8 cellular contexts compared by ENCODE assay signal in the genomic region with DNA sequence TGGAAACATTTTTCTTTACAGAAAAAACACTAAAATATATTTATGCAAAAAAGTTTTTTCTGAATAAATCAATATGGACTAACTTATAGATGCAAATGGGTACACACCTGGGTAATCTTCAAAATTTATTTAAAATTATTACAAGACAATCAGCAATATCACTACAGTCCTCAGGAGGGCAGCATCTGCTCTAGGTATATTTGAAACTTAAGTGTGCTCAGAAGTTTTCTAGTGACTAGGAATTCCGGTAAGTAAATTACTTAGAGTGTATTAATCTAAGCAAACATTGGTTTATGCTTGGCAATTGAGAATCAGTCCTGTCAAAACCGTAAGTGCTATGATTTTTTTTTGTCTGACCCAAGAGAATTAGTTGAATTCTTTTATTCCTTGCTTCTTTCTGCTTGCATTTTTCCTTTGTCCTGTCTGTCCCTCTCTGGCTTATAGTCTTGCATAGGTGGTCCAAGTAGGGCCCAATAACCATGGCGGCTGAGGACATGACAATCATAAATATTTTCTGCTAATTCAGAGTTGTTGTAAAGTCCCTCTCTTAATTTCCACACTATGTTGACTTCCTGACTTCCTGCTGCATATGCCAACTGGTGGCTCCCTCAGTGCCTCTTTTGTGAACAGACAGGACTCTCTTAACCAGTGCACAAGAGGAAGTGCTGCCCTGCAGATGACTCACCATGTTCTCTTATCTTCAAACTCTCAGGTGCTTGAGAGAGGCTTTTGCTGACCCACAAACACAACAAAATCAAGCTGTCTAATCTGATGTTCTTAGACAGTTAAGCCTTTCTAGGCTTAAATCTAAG.
DNase-seq lines count a peak whose midpoint lies in the region; ATAC-seq and TF ChIP-seq lines count a peak whose summit lies in the region.

No MANE protein-coding gene starts in this region.

- H3K9me3 ChIP-seq in GM23248 (ENCODE audit: low read depth): no peaks in the 10 kb centered on the region
- no peaks in the 10 kb centered on the region for H3K9me3 ChIP-seq in PC-3 (ENCODE audit: low read length)
- H3K9me3 ChIP-seq in testis: no peaks in the 10 kb centered on the region

- intact Hi-C loops in PC-3 (cut with micrococcal nuclease) (loop anchor here (1.0 to 10.0 kb wide), 3 partner anchors 31 to 342 kb away; no protein-coding TSS in a partner anchor), left colon (cut with DNase I, micrococcal nuclease) (loop anchor here in 1 of 2 donors (5.0 kb wide), 1 partner anchor 343 kb away; no protein-coding TSS in a partner anchor), testis (cut with DNase I; ENCODE audit: low total_unique reads) (loop anchor here (5.0 kb wide), 1 partner anchor 343 kb away; no protein-coding TSS in a partner anchor)

- DNase-seq in ELR (ENCODE audit: low read depth) (peak; percentile 64), GM23248 (peak; percentile 76), KBM-7 (peak; percentile 89), PC-3 (peak; percentile 63), cardiac fibroblast (ENCODE audit: low read depth in 2 of 2) (peak; percentile 90), left colon (peak in 1 of 2 donors; percentile 30), testis (peak; percentile 67)

- ATAC-seq in PC-3 (peak; percentile 70), left colon (peak; percentile 64)

- H3K9ac ChIP-seq in GM23248: no peak overlapping the region
- H3K9ac ChIP-seq in PC-3 (ENCODE audit: low read length): no peak overlapping the region

- no peaks in the 10 kb centered on the region for H4K20me1 ChIP-seq in GM23248 (ENCODE audit: insufficient read depth)
- H4K20me1 ChIP-seq in PC-3 (ENCODE audit: low read length): no peaks in the 10 kb centered on the region

- H3K4me3 ChIP-seq in GM23248 (no peak overlapping the region), PC-3 (ENCODE audit: low read length) (no peak overlapping the region), cardiac fibroblast (replicated peaks in 1 of 2; ENCODE audit: low read depth in 2 of 2, low read length in 2 of 2) (no peak overlapping the region), testis (no peak overlapping the region)

- H2AFZ ChIP-seq in GM23248: no peak overlapping the region
- no peak overlapping the region for H2AFZ ChIP-seq in PC-3 (ENCODE audit: low read length)

- no TSS peak for BruUV-seq in PC-3 (replicated peaks; lab: Mats Ljungman, UMichigan)

- peak; percentile 79 for TF ChIP-seq CTCF in 22Rv1 (IDR thresholded peaks at IDR 0.05)
- peak; percentile 70 for TF ChIP-seq CTCF in PC-3 (conservative IDR thresholded peaks at IDR 0.05; ENCODE audit: low read depth, low read length)
- peak; percentile 43 for TF ChIP-seq CTCF in cardiac fibroblast (IDR thresholded peaks at IDR 0.05; ENCODE audit: low read depth, low read length)
- peak; percentile 52 to 60 (median 53) for TF ChIP-seq CTCF in testis (IDR thresholded peaks at IDR 0.05)

- H3K4me2 ChIP-seq in GM23248 (ENCODE audit: unreplicated experiment) (no peak overlapping the region), PC-3 (ENCODE audit: low read length) (no peak overlapping the region)

- whole genome bisulfite sequencing in GM23248 (ENCODE audit: low coverage in 1 of 2, low lambda C conversion rate in 2 of 2, missing lambda C conversion rate in 2 of 2), 2 experiments: 26 to 39% methylated on average over 3 of the region's 3 CpGs
- 40 to 45% methylated on average over 3 of the region's 3 CpGs for WGBS in testis, 2 donors

- H3K4me1 ChIP-seq in GM23248 (ENCODE audit: insufficient read depth) (no peaks in the 10 kb centered on the region), PC-3 (ENCODE audit: insufficient read depth, low read length) (0 out of 2 replicates have a peak, but pooled peaks cover 7% of the 10 kb centered on the region), testis (no peaks in the 10 kb centered on the region)

- H3K36me3 ChIP-seq in GM23248 (ENCODE audit: low read depth) (no peaks in the 10 kb centered on the region), PC-3 (ENCODE audit: low read depth, low read length) (no peaks in the 10 kb centered on the region), testis (ENCODE audit: low read depth, missing control alignments) (no peaks in the 10 kb centered on the region)

- CTCF ChIA-PET in PC-3 (lab: Charles Lee): no interaction called here

- H3K79me2 ChIP-seq in GM23248 (ENCODE audit: insufficient read depth) (no peaks in the 10 kb centered on the region), PC-3 (ENCODE audit: low read length) (no peaks in the 10 kb centered on the region)

- POLR2A ChIA-PET in PC-3 (lab: Charles Lee; ENCODE audit: unreplicated experiment): no interaction called here

- TF ChIP-seq POLR2A in testis (IDR thresholded peaks at IDR 0.05): no peak

- H3K27ac ChIP-seq in 22Rv1: no peak overlapping the region
- H3K27ac ChIP-seq in GM23248: no peak overlapping the region
- no peak overlapping the region for H3K27ac ChIP-seq in PC-3 (ENCODE audit: low read length)
- H3K27ac ChIP-seq in testis: no peak overlapping the region

- H3F3A ChIP-seq in GM23248 (ENCODE audit: insufficient read depth) (no peaks in the 10 kb centered on the region), PC-3 (ENCODE audit: low read length, unreplicated experiment) (no peaks in the 10 kb centered on the region)

- H3K9me2 ChIP-seq in GM23248 (ENCODE audit: insufficient read depth): no peaks in the 10 kb centered on the region
- H3K9me2 ChIP-seq in PC-3 (replicated peaks; ENCODE audit: low read length): no peaks in the 10 kb centered on the region

- no peaks in the 10 kb centered on the region; the same call in 1 of the 2 replicates for H3K27me3 ChIP-seq in GM23248 (replicated peaks; ENCODE audit: insufficient read depth)
- no peaks in the 10 kb centered on the region for H3K27me3 ChIP-seq in PC-3 (ENCODE audit: low read length)
- H3K27me3 ChIP-seq in testis: no peaks in the 10 kb centered on the region

- in situ Hi-C loops in GM23248 (cut with MboI) (loop anchor here (25.0 kb wide), 2 partner anchors 1033 to 1208 kb away; no protein-coding TSS in a partner anchor), KBM-7 (cut with MboI; ENCODE audit: low pct_unique_long_range_greater_than_20kb, low sequenced_read_pairs) (loop anchor here (25.0 kb wide), 1 partner anchor 333 kb away; no protein-coding TSS in a partner anchor)
